17 cellular contexts compared by ENCODE assay signal in the genomic region with DNA sequence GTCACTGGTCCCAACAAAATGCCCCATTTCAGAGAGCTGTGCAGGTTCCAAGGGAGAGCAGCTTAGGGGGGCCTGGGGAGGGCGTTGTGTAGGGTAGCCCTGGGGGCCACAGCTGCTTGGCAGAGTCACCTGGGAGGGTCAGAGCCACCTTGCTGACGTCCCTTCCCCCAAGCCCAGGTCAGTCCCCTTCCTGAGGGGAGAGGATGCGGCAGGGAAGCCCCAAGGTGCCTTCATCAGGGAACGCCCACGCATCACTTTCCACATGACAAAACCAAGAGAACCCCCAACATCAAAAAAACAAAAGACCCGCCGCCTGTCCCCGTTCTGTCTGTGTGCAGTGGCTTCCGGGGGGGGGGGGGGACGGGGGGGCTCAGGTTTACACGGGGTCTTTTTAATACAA.
"Had no signal": no experiment of that assay in that cellular context is flagged by ENCODE, and none has a peak within 500 bp of the region (broad histone marks: within the 10 kb centered on the region; RNA-seq: fewer than 3 reads in every experiment).

No MANE protein-coding gene starts in this region.

- H3K9me3 ChIP-seq: ascending aorta, gastrocnemius medialis, heart right ventricle, left ventricle myocardium inferior, spleen, upper lobe of right lung had no signal

- H3K4me3 ChIP-seq: ascending aorta, coronary artery, gastrocnemius medialis, heart right ventricle, left ventricle myocardium inferior, spleen, upper lobe of right lung had no signal

- H3K27ac ChIP-seq: ascending aorta, coronary artery, gastrocnemius medialis, heart right ventricle, left ventricle myocardium inferior, upper lobe of right lung had no signal

- DNase-seq: activated CD4-positive, alpha-beta T cell treated with anti-CD3 and anti-CD28 coated beads, Interleukin-2, amount 50 U/mL, for 1 hour; activated naive CD4-positive, alpha-beta T cell treated with Interleukin-2 at 50 U/mL for 16 hours; activated T-cell treated with anti-CD3 and anti-CD28 coated beads, Interleukin-2, amount 50 U/mL, for 24 hours; gastrocnemius medialis; heart right ventricle; immature natural killer cell; kidney glomerular epithelial cell; left ventricle myocardium inferior; mammary epithelial cell; retina; spleen; stimulated activated naive CD4-positive, alpha-beta T cell; T-helper 1 cell; T1000; upper lobe of right lung had no signal

- ATAC-seq: gastrocnemius medialis, heart right ventricle, upper lobe of right lung had no signal

- H3K27me3 ChIP-seq: ascending aorta, gastrocnemius medialis, heart right ventricle, spleen, upper lobe of right lung had no signal
